Comparison of ENCODE assay signal across 1 cellular context in the genomic region with DNA sequence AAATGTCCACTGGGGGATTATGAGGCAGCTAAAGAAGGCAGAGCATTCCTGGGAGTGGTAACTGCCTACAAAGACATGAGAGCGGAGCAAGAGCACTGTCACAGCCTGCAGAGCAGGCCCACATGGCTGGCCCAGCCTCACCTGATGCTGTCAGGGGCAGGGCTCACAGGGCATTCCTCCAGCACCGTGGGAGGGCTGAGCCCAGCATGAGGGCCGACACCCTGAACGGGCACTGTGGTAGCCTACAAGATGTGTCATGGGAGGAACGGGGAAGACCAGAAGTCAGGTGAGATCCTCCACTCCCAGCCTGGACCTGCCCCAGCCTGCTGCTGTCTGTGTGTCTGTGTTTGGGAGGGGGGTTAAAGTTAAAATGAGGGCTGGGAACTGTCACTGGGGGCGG.
TF ChIP-seq lines count a peak whose summit lies in the region.

No MANE protein-coding gene starts in this region.

TF ChIP-seq in HCT116, 20 proteins besides CTCF, POLR2A, EP300 and RAD21 (continued from another document):
- TF ChIP-seq MAX (IDR thresholded peaks at IDR 0.05) (no peak), SIN3A (IDR thresholded peaks at IDR 0.05; ENCODE audit: low read depth) (no peak)
TF ChIP-seq in HCT116: peak in this region for 0.
